ENCODE assay signal across 15 cellular contexts in genomic region chr4:174437756-174438155, GRCh38.
DNase-seq lines count a peak whose midpoint lies in the region; ATAC-seq and TF ChIP-seq lines count a peak whose summit lies in the region.
"Had no signal": no experiment of that assay in that cellular context is flagged by ENCODE, and none has a peak within 500 bp of the region (broad histone marks: within the 10 kb centered on the region; RNA-seq: fewer than 3 reads in every experiment).

No MANE protein-coding gene starts in this region.

- no peak overlapping the region for H3K18ac ChIP-seq in trophoblast cell (ENCODE audit: low read length)

- H4K12ac ChIP-seq in trophoblast cell (ENCODE audit: low read depth, low read length) = no peak overlapping the region

- H3K14ac ChIP-seq in trophoblast cell (ENCODE audit: low read length) = no peak overlapping the region

- H3K9me3 ChIP-seq in SJSA1 (replicated peaks) (no peaks in the 10 kb centered on the region), trophoblast cell (ENCODE audit: insufficient read depth, low read depth, low read length) (no peaks in the 10 kb centered on the region)

- H3K36me3 Mint-ChIP-seq in type B pancreatic cell = no peaks in the 10 kb centered on the region
- H3K36me3 Mint-ChIP-seq: CD8-positive, alpha-beta memory T cell had no signal

- H3K4me1 Mint-ChIP-seq in type B pancreatic cell (ENCODE audit: unreplicated experiment) = peaks cover 3% of the 10 kb centered on the region
- H3K4me1 Mint-ChIP-seq: CD8-positive, alpha-beta memory T cell had no signal

- H2BK5ac ChIP-seq in trophoblast cell (ENCODE audit: low read depth, low read length, poor library complexity) = peak overlapping the region; percentile 40

- H4K8ac ChIP-seq in trophoblast cell (ENCODE audit: low read depth, low read length) = no peak overlapping the region

- no peaks in the 10 kb centered on the region for H3K9me3 Mint-ChIP-seq in type B pancreatic cell
- H3K9me3 Mint-ChIP-seq: CD8-positive, alpha-beta memory T cell had no signal

- no peaks in the 10 kb centered on the region for H3K27me3 Mint-ChIP-seq in type B pancreatic cell

- no peak overlapping the region for H2BK120ac ChIP-seq in trophoblast cell (ENCODE audit: insufficient read depth, low read length, poor library complexity)

- WGBS in trophoblast cell (ENCODE audit: extremely low coverage, insufficient coverage, insufficient read length) = no CpG with 5 or more reads among the region's 1 CpG

- H3K27ac ChIP-seq in SJSA1 (peak overlapping the region; percentile 86), foreskin keratinocyte (peak overlapping the region; percentile 28), trophoblast cell (ENCODE audit: low read depth, low read length) (peak overlapping the region; percentile 85)

- H3K79me2 ChIP-seq in trophoblast cell (ENCODE audit: control insufficient read depth, insufficient read depth, low read length, poor library complexity) = no peaks in the 10 kb centered on the region

- peak; percentile 29 for DNase-seq in Jurkat, Clone E6-1 (ENCODE audit: low read depth, low spot score)
- DNase-seq in SJSA1 (ENCODE audit: low read depth in 1 of 2, low spot score in 2 of 2) (no peak), foreskin keratinocyte (no peak), trophoblast cell (peak; percentile 74 to 91), OCI-M2 (lab: John Stamatoyannopoulos, UW; ENCODE audit: unreplicated experiment) (no peak), type B pancreatic cell (ENCODE audit: extremely low spot score, unreplicated experiment) (no peak)
- DNase-seq in stimulated activated CD4-positive, alpha-beta T cell treated with anti-CD3 and anti-CD28 coated beads, Interleukin-2, amount 100 ng/mL, for 24 hours = no peak
- DNase-seq: CD8-positive, alpha-beta memory T cell; DMS 273 treated with DMSO at 0.1 percent for 48 hours; H7; NCI-H146; NCI-H2081 treated with DMSO at 0.1 percent for 48 hours; NCI-H526; SHP77 had no signal

- TF ChIP-seq CTCF in foreskin keratinocyte (conservative IDR thresholded peaks at IDR 0.05) (no peak), type B pancreatic cell (conservative IDR thresholded peaks at IDR 0.05) (no peak)

- no peak overlapping the region for H2AFZ ChIP-seq in trophoblast cell (ENCODE audit: insufficient read depth, low read length, poor library complexity)

- no peak overlapping the region for H4K91ac ChIP-seq in trophoblast cell (ENCODE audit: low read depth, low read length)

- H3K4me3 ChIP-seq in Jurkat, Clone E6-1 (ENCODE audit: low read length) = no peak overlapping the region
- H3K4me3 ChIP-seq in SJSA1 (no peak overlapping the region), trophoblast cell (ENCODE audit: low read depth, low read length) (no peak overlapping the region)

- H3K27ac Mint-ChIP-seq in type B pancreatic cell = no peak overlapping the region

- H2AK5ac ChIP-seq in trophoblast cell (ENCODE audit: low read length) = no peak overlapping the region

- H3K27me3 ChIP-seq in SJSA1 (replicated peaks) (no peaks in the 10 kb centered on the region), foreskin keratinocyte (no peaks in the 10 kb centered on the region), trophoblast cell (ENCODE audit: insufficient read depth, low read length) (no peaks in the 10 kb centered on the region)

- peaks cover 19% of the 10 kb centered on the region for H3K4me1 ChIP-seq in SJSA1 (replicated peaks)
- H3K4me1 ChIP-seq in foreskin keratinocyte = no peaks in the 10 kb centered on the region
- H3K4me1 ChIP-seq in trophoblast cell (ENCODE audit: control insufficient read depth in 1 of 2, insufficient read depth in 2 of 2, low read length in 2 of 2) = peaks cover 2 to 4% of the 10 kb centered on the region in 2 experiments

- H2BK12ac ChIP-seq in trophoblast cell (ENCODE audit: low read length) = no peak overlapping the region

- H3K4me2 ChIP-seq in trophoblast cell (ENCODE audit: low read length) = no peak overlapping the region

- H3K36me3 ChIP-seq in SJSA1 = no peaks in the 10 kb centered on the region
- no peaks in the 10 kb centered on the region for H3K36me3 ChIP-seq in trophoblast cell (ENCODE audit: control insufficient read depth in 1 of 2, insufficient read depth in 2 of 2, low read length in 2 of 2)

- no peak overlapping the region for H3K4me3 Mint-ChIP-seq in type B pancreatic cell
- H3K4me3 Mint-ChIP-seq: CD8-positive, alpha-beta memory T cell had no signal

- H3K23ac ChIP-seq in trophoblast cell (ENCODE audit: low read length) = no peak overlapping the region

- H3K9ac ChIP-seq in trophoblast cell (ENCODE audit: low read length) = no peak overlapping the region

- no peak overlapping the region for H3K4ac ChIP-seq in trophoblast cell (ENCODE audit: low read depth, low read length)

- peaks cover 2% of the 10 kb centered on the region for H3K79me1 ChIP-seq in trophoblast cell (ENCODE audit: low read length)

- ATAC-seq in foreskin keratinocyte = no peak
- ATAC-seq: Panc1 had no signal

Comparison
In these comparisons a context has a peak if more than half of its experiments do, and no peak if none do; other contexts are left out.
1. DNase-seq: peak in Jurkat, Clone E6-1 (single experiment) and trophoblast cell (2 of 2); none in SJSA1 (0 of 2), foreskin keratinocyte (0 of 2), OCI-M2 (single experiment), stimulated activated CD4-positive, alpha-beta T cell treated with anti-CD3 and anti-CD28 coated beads, Interleukin-2, amount 100 ng/mL, for 24 hours (0 of 2) and type B pancreatic cell (single experiment).
2. H3K27ac ChIP-seq: peak in every context shown above with its lines; median percentile 86 in SJSA1; 85 in trophoblast cell; 28 in foreskin keratinocyte.